In the genomic region with DNA sequence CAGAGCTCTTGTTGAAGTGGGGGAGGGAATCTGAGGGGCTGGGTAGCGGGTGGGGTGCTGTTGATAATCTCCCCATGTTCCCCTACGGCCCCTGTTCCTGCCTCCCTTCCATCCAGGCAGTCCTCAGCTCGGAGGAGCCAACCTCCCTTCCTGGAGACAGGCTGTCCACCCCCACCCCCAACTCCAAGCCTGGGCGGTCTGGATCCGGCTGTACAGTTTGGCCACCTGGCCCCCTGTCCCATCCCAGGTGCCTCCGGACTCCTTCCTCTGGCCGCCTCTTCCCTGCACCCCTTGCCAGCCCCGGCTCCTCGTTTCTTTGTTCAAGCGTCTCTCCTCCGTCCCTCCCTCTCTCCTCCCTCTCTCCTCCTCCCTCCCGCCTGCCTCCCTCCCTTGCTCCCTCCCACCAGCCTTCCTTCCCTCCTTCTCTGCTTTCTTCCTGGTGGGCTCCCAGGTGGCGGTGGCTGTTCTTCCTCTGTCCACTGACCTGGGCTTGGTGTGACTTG, we compare ENCODE assay signal across 1 cellular context.
TF ChIP-seq lines count a peak whose summit lies in the region.

No MANE protein-coding gene starts in this region.

TF ChIP-seq in H1, 55 proteins besides CTCF, POLR2A, EP300 and RAD21:
- 0 out of 2 replicates have a peak, but pooled peaks have one; percentile 29 for TF ChIP-seq EGR1 (IDR thresholded peaks at IDR 0.05; ENCODE audit: borderline replicate concordance, low read depth, low read length)
- TF ChIP-seq TEAD4 (IDR thresholded peaks at IDR 0.05; ENCODE audit: low read depth, low read length), result no peak
- TF ChIP-seq TAF7 (optimal IDR thresholded peaks at IDR 0.05; ENCODE audit: borderline replicate concordance, low read depth, low read length), result no peak
- no peak for TF ChIP-seq POU5F1 (IDR thresholded peaks at IDR 0.05; ENCODE audit: low read depth, low read length)
- TF ChIP-seq ASH2L (IDR thresholded peaks at IDR 0.05; ENCODE audit: low read length), result no peak
- no peak for TF ChIP-seq EZH2 (IDR thresholded peaks at IDR 0.05; ENCODE audit: low read depth, low read length, severe bottlenecking)
- TF ChIP-seq BCL11A (IDR thresholded peaks at IDR 0.05; ENCODE audit: low read depth in 2 of 2, low read length in 2 of 2), result no peak
- TF ChIP-seq YY1 (IDR thresholded peaks at IDR 0.05; ENCODE audit: low read depth, low read length), result peak; percentile 40; the same call in 1 of the 2 replicates
- no peak for TF ChIP-seq KDM4A (IDR thresholded peaks at IDR 0.05; ENCODE audit: low read depth, low read length, severe bottlenecking)
- TF ChIP-seq TAF1 (IDR thresholded peaks at IDR 0.05; ENCODE audit: low read depth, low read length), result 0 out of 2 replicates have a peak, but pooled peaks have one; percentile 23
- TF ChIP-seq, protein P1, sequence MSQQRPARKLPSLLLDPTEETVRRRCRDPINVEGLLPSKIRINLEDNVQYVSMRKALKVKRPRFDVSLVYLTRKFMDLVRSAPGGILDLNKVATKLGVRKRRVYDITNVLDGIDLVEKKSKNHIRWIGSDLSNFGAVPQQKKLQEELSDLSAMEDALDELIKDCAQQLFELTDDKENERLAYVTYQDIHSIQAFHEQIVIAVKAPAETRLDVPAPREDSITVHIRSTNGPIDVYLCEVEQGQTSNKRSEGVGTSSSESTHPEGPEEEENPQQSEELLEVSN (IDR thresholded peaks at IDR 0.05), result no peak
- TF ChIP-seq CTBP2 (IDR thresholded peaks at IDR 0.05; ENCODE audit: borderline replicate concordance, insufficient read depth, insufficient read length, low read length), result peak; percentile 87
- TF ChIP-seq, protein P2, sequence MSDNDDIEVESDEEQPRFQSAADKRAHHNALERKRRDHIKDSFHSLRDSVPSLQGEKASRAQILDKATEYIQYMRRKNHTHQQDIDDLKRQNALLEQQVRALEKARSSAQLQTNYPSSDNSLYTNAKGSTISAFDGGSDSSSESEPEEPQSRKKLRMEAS (IDR thresholded peaks at IDR 0.05), result peak; percentile 17; the same call in 1 of the 2 replicates
- no peak for TF ChIP-seq SIX5 (IDR thresholded peaks at IDR 0.05; ENCODE audit: low read depth, low read length)
- TF ChIP-seq RFX5 (IDR thresholded peaks at IDR 0.05; ENCODE audit: borderline replicate concordance, low read depth, low read length), result no peak
